In the genomic region with DNA sequence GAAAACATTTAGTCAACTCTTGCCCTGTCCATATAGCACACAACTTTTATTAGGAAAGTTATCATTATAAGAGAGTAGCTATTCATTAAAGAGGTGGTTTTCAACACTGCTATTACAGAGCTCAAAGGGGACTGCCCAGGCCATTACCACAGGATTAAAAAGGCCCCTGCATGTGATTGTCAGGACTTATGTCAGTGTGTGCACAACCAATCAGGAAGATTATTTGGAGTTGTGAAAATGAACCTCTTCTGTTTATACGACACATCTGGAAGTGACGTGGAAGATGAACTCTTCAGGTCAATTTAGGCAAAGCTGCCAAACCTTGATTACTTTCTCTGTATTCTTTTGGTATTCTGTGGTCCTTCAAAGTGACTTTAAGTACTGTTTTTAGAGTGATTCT, we compare ENCODE assay signal across 29 cellular contexts. TPM values are rescaled to one million over a fixed set of nuclear protein-coding genes. Genes with fewer than 3 reads are reported as not detected.
DNase-seq lines count a peak whose midpoint lies in the region; ATAC-seq and TF ChIP-seq lines count a peak whose summit lies in the region.
"Had no signal": no experiment of that assay in that cellular context is flagged by ENCODE, and none has a peak within 500 bp of the region (broad histone marks: within the 10 kb centered on the region; RNA-seq: fewer than 3 reads in every experiment).

No MANE protein-coding gene starts in this region.

- no peak overlapping the region for H2AFZ ChIP-seq in PC-9

- POLR2A ChIA-PET in activated naive CD8-positive, alpha-beta T cell treated with anti-CD3 and anti-CD28 coated beads, Interleukin-2, amount 10 ng/mL, durations not matched to agents 7 days and 5 days (lab: Charles Lee), result interaction anchor here (0.5 to 2.3 kb wide), 3 partner anchors 9 to 225 kb away, joined by 3 to 8 read pairs (median 3); partner anchors contain the start of gene CREM
- POLR2A ChIA-PET in PC-9 (lab: Charles Lee; ENCODE audit: unreplicated experiment), result no interaction called here

- H3K4me1 ChIP-seq in thyroid gland (peaks cover 32 to 68% of the 10 kb centered on the region in 2 donors), PC-9 (replicated peaks; ENCODE audit: insufficient read depth) (no peaks in the 10 kb centered on the region)

- no peaks in the 10 kb centered on the region for H3K27me3 ChIP-seq in thyroid gland
- no peaks in the 10 kb centered on the region for H3K27me3 ChIP-seq in PC-9 (ENCODE audit: insufficient read depth, low read depth)
- H3K27me3 ChIP-seq: Peyer's patch, suprapubic skin, upper lobe of right lung had no signal

- peaks cover 6% of the 10 kb centered on the region for H3K36me3 Mint-ChIP-seq in activated naive CD8-positive, alpha-beta T cell treated with anti-CD3 and anti-CD28 coated beads, Interleukin-2, amount 10 ng/mL, durations not matched to agents 7 days and 5 days
- H3K36me3 Mint-ChIP-seq in activated naive CD8-positive, alpha-beta T cell treated with anti-CD3 and anti-CD28 coated beads, Interleukin-2, amount 50 U/mL, for 24 hours (ENCODE audit: low read depth), result no peaks in the 10 kb centered on the region
- H3K36me3 Mint-ChIP-seq: mesothelial cell of epicardium; stimulated activated effector memory CD8-positive, alpha-beta T cell treated with anti-CD3 and anti-CD28 coated beads, Interleukin-12 subunit alpha, Interleukin-12 subunit beta, amount 100 ng/mL, for 72 hours had no signal

- TF ChIP-seq CTCF in thyroid gland (IDR thresholded peaks at IDR 0.05) (no peak), PC-9 (conservative IDR thresholded peaks at IDR 0.05) (no peak)

- CTCF ChIA-PET in PC-9 (lab: Charles Lee), result no interaction called here

- 55 to 71% methylated on average over 2 of the region's 2 CpGs for WGBS in thyroid gland, 2 donors

- H3K36me3 ChIP-seq in thyroid gland (no peaks in the 10 kb centered on the region), PC-9 (ENCODE audit: low read depth) (no peaks in the 10 kb centered on the region)
- H3K36me3 ChIP-seq: Peyer's patch, suprapubic skin, upper lobe of right lung had no signal

- H3K79me2 ChIP-seq in PC-9 (ENCODE audit: low read depth), result peaks cover 81% of the 10 kb centered on the region

- H3K27ac Mint-ChIP-seq in activated naive CD8-positive, alpha-beta T cell treated with anti-CD3 and anti-CD28 coated beads, Interleukin-2, amount 10 ng/mL, durations not matched to agents 7 days and 5 days, result peak overlapping the region; percentile 20
- no peak overlapping the region for H3K27ac Mint-ChIP-seq in activated naive CD8-positive, alpha-beta T cell treated with anti-CD3 and anti-CD28 coated beads, Interleukin-2, amount 50 U/mL, for 24 hours
- H3K27ac Mint-ChIP-seq: activated CD4-positive, alpha-beta memory T cell treated with anti-CD3 and anti-CD28 coated beads, Interleukin-2, amount 10 ng/mL, durations not matched to agents 7 days and 5 days; activated T-helper 17 cell treated with anti-CD3 and anti-CD28 coated beads, Interleukin-2, amount 50 U/mL, for 72 hours; mesothelial cell of epicardium; stimulated activated effector memory CD8-positive, alpha-beta T cell treated with anti-CD3 and anti-CD28 coated beads, Interleukin-12 subunit alpha, Interleukin-12 subunit beta, amount 100 ng/mL, for 72 hours; T-helper 2 cell treated with Interferon-gamma antibody and Interleukin-4, amounts not matched to agents 5 μg/mL and 100 μg/mL, for 36 hours had no signal

- ATAC-seq in activated naive CD8-positive, alpha-beta T cell treated with anti-CD3 and anti-CD28 coated beads, Interleukin-2, amount 10 ng/mL, durations not matched to agents 7 days and 5 days (ENCODE audit: low read depth), result no peak
- ATAC-seq in activated naive CD8-positive, alpha-beta T cell treated with anti-CD3 and anti-CD28 coated beads, Interleukin-2, amount 50 U/mL, for 24 hours, result no peak
- peak; percentile 37 for ATAC-seq in HG03097 (IDR thresholded peaks at IDR 0.05; ENCODE audit: low FRiP score, unreplicated experiment)
- peak; percentile 3 for ATAC-seq in left lobe of liver
- ATAC-seq: activated T-helper 17 cell treated with anti-CD3 and anti-CD28 coated beads, Interleukin-2, amount 50 U/mL, for 72 hours; stimulated activated effector memory CD8-positive, alpha-beta T cell treated with anti-CD3 and anti-CD28 coated beads, Interleukin-12 subunit alpha, Interleukin-12 subunit beta, amount 100 ng/mL, for 72 hours; upper lobe of right lung had no signal

- intact Hi-C loops in thyroid gland (cut with DNase I) (no loop called here), PC-9 (cut with micrococcal nuclease; ENCODE audit: unreplicated experiment) (no loop called here)

- TF ChIP-seq POLR2A in thyroid gland (IDR thresholded peaks at IDR 0.05), result no peak

- no peak overlapping the region for H3K4me3 Mint-ChIP-seq in activated naive CD8-positive, alpha-beta T cell treated with anti-CD3 and anti-CD28 coated beads, Interleukin-2, amount 10 ng/mL, durations not matched to agents 7 days and 5 days
- no peak overlapping the region for H3K4me3 Mint-ChIP-seq in activated naive CD8-positive, alpha-beta T cell treated with anti-CD3 and anti-CD28 coated beads, Interleukin-2, amount 50 U/mL, for 24 hours
- H3K4me3 Mint-ChIP-seq: activated CD4-positive, alpha-beta memory T cell treated with anti-CD3 and anti-CD28 coated beads, Interleukin-2, amount 10 ng/mL, durations not matched to agents 7 days and 5 days; mesothelial cell of epicardium; nephron; stimulated activated effector memory CD8-positive, alpha-beta T cell treated with anti-CD3 and anti-CD28 coated beads, Interleukin-12 subunit alpha, Interleukin-12 subunit beta, amount 100 ng/mL, for 72 hours; T-helper 2 cell treated with Interferon-gamma antibody and Interleukin-4, amounts not matched to agents 5 μg/mL and 100 μg/mL, for 36 hours had no signal

- peaks cover 16% of the 10 kb centered on the region; the same call in 1 of the 2 replicates for H4K20me1 ChIP-seq in PC-9 (ENCODE audit: insufficient read depth)

- no peak for DNase-seq in activated naive CD8-positive, alpha-beta T cell treated with anti-CD3 and anti-CD28 coated beads, Interleukin-2, amount 10 ng/mL, durations not matched to agents 7 days and 5 days
- DNase-seq in activated naive CD8-positive, alpha-beta T cell treated with anti-CD3 and anti-CD28 coated beads, Interleukin-2, amount 50 U/mL, for 24 hours, result no peak
- no peak for DNase-seq in left lobe of liver (ENCODE audit: low spot score)
- DNase-seq in thyroid gland, result no peak
- DNase-seq in Ammon's horn (ENCODE audit: low spot score), result no peak
- DNase-seq in middle frontal gyrus (ENCODE audit: extremely low spot score, low spot score), result no peak
- no peak for DNase-seq in PC-9
- DNase-seq: activated CD4-positive, alpha-beta memory T cell treated with anti-CD3 and anti-CD28 coated beads, Interleukin-2, amount 10 ng/mL, durations not matched to agents 7 days and 5 days; activated CD8-positive, alpha-beta memory T cell treated with anti-CD3 and anti-CD28 coated beads, Interleukin-2, amount 50 U/mL, for 48 hours; activated naive CD4-positive, alpha-beta T cell treated with anti-CD3 and anti-CD28 coated beads, Interleukin-2, amount 50 U/mL, for 16 hours; anterior cingulate cortex; CD4-positive, alpha-beta memory T cell; Kasumi-1; MV-4-11; NCI-H1436; NCI-H2081; NCI-H524 treated with DMSO at 0.1 percent for 48 hours; Peyer's patch; SHP77; stimulated activated CD4-positive, alpha-beta T cell treated with anti-CD3 and anti-CD28 coated beads, Interleukin-15, amount 100 ng/mL, for 24 hours; stimulated activated CD4-positive, alpha-beta T cell treated with anti-CD3 and anti-CD28 coated beads, Interleukin-4, amount 100 ng/mL, for 4 hours; upper lobe of right lung had no signal

- H3K27ac ChIP-seq in thyroid gland (peak overlapping the region in 2 of 3 donors; percentile 13 to 24), PC-9 (no peak overlapping the region)
- H3K27ac ChIP-seq: Peyer's patch, suprapubic skin, upper lobe of right lung had no signal

- H3K4me2 ChIP-seq in PC-9, result no peak overlapping the region

- H3F3A ChIP-seq in PC-9 (ENCODE audit: insufficient read depth, low read depth), result no peaks in the 10 kb centered on the region

- H3K9me2 ChIP-seq in PC-9 (ENCODE audit: insufficient read depth), result no peaks in the 10 kb centered on the region

- peaks cover 58% of the 10 kb centered on the region for H3K4me1 Mint-ChIP-seq in activated naive CD8-positive, alpha-beta T cell treated with anti-CD3 and anti-CD28 coated beads, Interleukin-2, amount 10 ng/mL, durations not matched to agents 7 days and 5 days
- H3K4me1 Mint-ChIP-seq in activated naive CD8-positive, alpha-beta T cell treated with anti-CD3 and anti-CD28 coated beads, Interleukin-2, amount 50 U/mL, for 24 hours, result peaks cover 80% of the 10 kb centered on the region

- H3K4me3 ChIP-seq in thyroid gland (replicated peaks in 1 of 3) (no peak overlapping the region), PC-9 (no peak overlapping the region)
- H3K4me3 ChIP-seq: Peyer's patch, suprapubic skin, upper lobe of right lung had no signal

- H3K9me3 ChIP-seq in thyroid gland (no peaks in the 10 kb centered on the region), PC-9 (ENCODE audit: insufficient read depth, low read depth) (no peaks in the 10 kb centered on the region)
- H3K9me3 ChIP-seq: Peyer's patch, suprapubic skin, upper lobe of right lung had no signal

- no peaks in the 10 kb centered on the region for H3K9me3 Mint-ChIP-seq in activated naive CD8-positive, alpha-beta T cell treated with anti-CD3 and anti-CD28 coated beads, Interleukin-2, amount 10 ng/mL, durations not matched to agents 7 days and 5 days
- no peaks in the 10 kb centered on the region for H3K9me3 Mint-ChIP-seq in activated naive CD8-positive, alpha-beta T cell treated with anti-CD3 and anti-CD28 coated beads, Interleukin-2, amount 50 U/mL, for 24 hours
- H3K9me3 Mint-ChIP-seq: activated CD4-positive, alpha-beta memory T cell treated with anti-CD3 and anti-CD28 coated beads, Interleukin-2, amount 10 ng/mL, durations not matched to agents 7 days and 5 days; activated T-helper 17 cell treated with anti-CD3 and anti-CD28 coated beads, Interleukin-2, amount 50 U/mL, for 72 hours; mesothelial cell of epicardium; nephron; stimulated activated effector memory CD8-positive, alpha-beta T cell treated with anti-CD3 and anti-CD28 coated beads, Interleukin-12 subunit alpha, Interleukin-12 subunit beta, amount 100 ng/mL, for 72 hours; T-helper 2 cell treated with Interferon-gamma antibody and Interleukin-4, amounts not matched to agents 5 μg/mL and 100 μg/mL, for 36 hours had no signal

- no peaks in the 10 kb centered on the region for H3K27me3 Mint-ChIP-seq in activated naive CD8-positive, alpha-beta T cell treated with anti-CD3 and anti-CD28 coated beads, Interleukin-2, amount 10 ng/mL, durations not matched to agents 7 days and 5 days
- no peaks in the 10 kb centered on the region for H3K27me3 Mint-ChIP-seq in activated naive CD8-positive, alpha-beta T cell treated with anti-CD3 and anti-CD28 coated beads, Interleukin-2, amount 50 U/mL, for 24 hours
- H3K27me3 Mint-ChIP-seq: activated CD4-positive, alpha-beta memory T cell treated with anti-CD3 and anti-CD28 coated beads, Interleukin-2, amount 10 ng/mL, durations not matched to agents 7 days and 5 days; activated T-helper 17 cell treated with anti-CD3 and anti-CD28 coated beads, Interleukin-2, amount 50 U/mL, for 72 hours; CD4-positive, alpha-beta memory T cell had no signal

- BruUV-seq in PC-9 (replicated peaks; lab: Mats Ljungman, UMichigan), result no TSS peak

RNA-seq across cellular contexts. Expression of gene CCNY, which starts 14.7 kb away (rescaled TPM):
- 10 to 100 TPM; 66.6 to 72.2 TPM for total RNA-seq in activated naive CD8-positive, alpha-beta T cell treated with anti-CD3 and anti-CD28 coated beads, Interleukin-2, amount 10 ng/mL, durations not matched to agents 7 days and 5 days
- total RNA-seq in left lobe of liver, result 48.4 TPM
- total RNA-seq in thyroid gland, result 10 to 100 TPM; 37.5 to 56.3 (median 43.9) TPM
- total RNA-seq in PC-9 (2021), result 54.9 and 69.5 TPM in 2 replicates

Comparison
In these comparisons a context has a peak if more than half of its experiments do, and no peak if none do; other contexts are left out.
1. ATAC-seq: peak in HG03097 (single experiment) and left lobe of liver (single experiment); none in activated naive CD8-positive, alpha-beta T cell treated with anti-CD3 and anti-CD28 coated beads, Interleukin-2, amount 10 ng/mL, durations not matched to agents 7 days and 5 days (single experiment) and activated naive CD8-positive, alpha-beta T cell treated with anti-CD3 and anti-CD28 coated beads, Interleukin-2, amount 50 U/mL, for 24 hours (single experiment).